Comparison of ENCODE assay signal across 28 cellular contexts in genomic region chr7:22611758-22612079, GRCh38.
DNase-seq lines count a peak whose midpoint lies in the region; ATAC-seq, FAIRE-seq and TF ChIP-seq lines count a peak whose summit lies in the region.
"Had no signal": no experiment of that assay in that cellular context is flagged by ENCODE, and none has a peak within 500 bp of the region (broad histone marks: within the 10 kb centered on the region; RNA-seq: fewer than 3 reads in every experiment).

No MANE protein-coding gene starts in this region.

- H3K9me3 Mint-ChIP-seq in activated naive CD4-positive, alpha-beta T cell treated with anti-CD3 and anti-CD28 coated beads, Interleukin-2, amount 50 U/mL, for 24 hours, result no peaks in the 10 kb centered on the region
- H3K9me3 Mint-ChIP-seq in activated CD4-positive, alpha-beta T cell treated with anti-CD3 and anti-CD28 coated beads, Interleukin-2, amount 10 ng/mL, durations not matched to agents 24 days and 14 days, result peaks cover 14% of the 10 kb centered on the region

- H3K4ac ChIP-seq in IMR-90 (ENCODE audit: low read depth, low read length), result peak overlapping the region; percentile 38

- ATAC-seq in HG02571 (IDR thresholded peaks at IDR 0.05; ENCODE audit: unreplicated experiment), result peak; percentile 77
- ATAC-seq in IMR-90 (ENCODE audit: low read depth), result no peak
- ATAC-seq: esophagus mucosa, upper lobe of right lung had no signal

- TF ChIP-seq RAD21 in IMR-90 (IDR thresholded peaks at IDR 0.05; ENCODE audit: low read length), result no peak

- POLR2A ChIA-PET in IMR-90 (lab: Charles Lee; ENCODE audit: unreplicated experiment), result no interaction called here

- H2AK9ac ChIP-seq in IMR-90 (replicated peaks; ENCODE audit: low read depth, low read length, poor library complexity), result no peak overlapping the region

- H3K14ac ChIP-seq in IMR-90 (replicated peaks; ENCODE audit: low read depth, low read length), result peak overlapping the region; percentile 79

- peaks cover 4% of the 10 kb centered on the region for H3K9me1 ChIP-seq in IMR-90 (ENCODE audit: insufficient read depth, low read length)

- peak overlapping the region; percentile 77 for H2BK120ac ChIP-seq in IMR-90 (ENCODE audit: low read depth, low read length)

- H2BK20ac ChIP-seq in IMR-90 (ENCODE audit: low read depth, low read length), result peak overlapping the region; percentile 65; the same call in 1 of the 2 replicates

- H3K4me2 ChIP-seq in IMR-90 (ENCODE audit: low read depth, low read length), result no peak overlapping the region

- no peak overlapping the region for H3K9ac ChIP-seq in IMR-90 (ENCODE audit: low read depth, low read length)

- in situ Hi-C loops in IMR-90 (cut with MboI; ENCODE audit: low sequenced_read_pairs), result no loop called here

- H4K20me1 ChIP-seq in IMR-90 (ENCODE audit: insufficient read depth, low read length), result no peaks in the 10 kb centered on the region

- no peaks in the 10 kb centered on the region for H3K36me3 ChIP-seq in IMR-90 (ENCODE audit: control insufficient read depth, insufficient read depth, low read length)
- H3K36me3 ChIP-seq: upper lobe of right lung had no signal

- H3K36me3 Mint-ChIP-seq in activated naive CD4-positive, alpha-beta T cell treated with anti-CD3 and anti-CD28 coated beads, Interleukin-2, amount 50 U/mL, for 24 hours, result peaks cover 2% of the 10 kb centered on the region
- no peaks in the 10 kb centered on the region for H3K36me3 Mint-ChIP-seq in activated CD4-positive, alpha-beta T cell treated with anti-CD3 and anti-CD28 coated beads, Interleukin-2, amount 10 ng/mL, durations not matched to agents 24 days and 14 days (ENCODE audit: low read depth)

- WGBS in IMR-90 (ENCODE audit: extremely low coverage in 2 of 2, insufficient read length in 1 of 2), 2 experiments, result no CpG with 5 or more reads among the region's 4 CpGs

- peak overlapping the region; percentile 19 for H3K27ac Mint-ChIP-seq in activated naive CD4-positive, alpha-beta T cell treated with anti-CD3 and anti-CD28 coated beads, Interleukin-2, amount 50 U/mL, for 24 hours
- no peak overlapping the region for H3K27ac Mint-ChIP-seq in activated CD4-positive, alpha-beta T cell treated with anti-CD3 and anti-CD28 coated beads, Interleukin-2, amount 10 ng/mL, durations not matched to agents 24 days and 14 days
- H3K27ac Mint-ChIP-seq: activated T-helper 2 cell treated with anti-CD3 and anti-CD28 coated beads, Interferon-gamma antibody, Interleukin-2, Interleukin-4, amounts not matched to agents 10 μg/mL and 5 μg/mL and 100 μg/mL, durations not matched to agents 14 hours and 24 hours and 36 hours; B cell had no signal

- no peak for DNase-seq in activated naive CD4-positive, alpha-beta T cell treated with Interleukin-2 at 50 U/mL for 16 hours
- no peak for DNase-seq in IMR-90
- no peak for DNase-seq in posterior cingulate gyrus
- DNase-seq in NCI-H82 treated with DMSO at 0.1 percent for 48 hours (lab: John Stamatoyannopoulos, UW; ENCODE audit: unreplicated experiment), result no peak
- DNase-seq in activated CD4-positive, alpha-beta T cell treated with anti-CD3 and anti-CD28 coated beads, Interleukin-2, amount 10 ng/mL, durations not matched to agents 24 days and 14 days, result no peak
- no peak for DNase-seq in urothelium cell line (ENCODE audit: low spot score)
- DNase-seq: activated CD4-positive, alpha-beta T cell treated with anti-CD3 and anti-CD28 coated beads for 4 hours; Caco-2; DND-41; effector CD4-positive, alpha-beta T cell; HCEC 1CT; Karpas-422; kidney; NCI-H1092; NCI-H2029; NCI-H446; occipital lobe; T1000; upper lobe of right lung had no signal

- no peak overlapping the region for H2BK5ac ChIP-seq in IMR-90 (ENCODE audit: low read depth, low read length, poor library complexity, severe bottlenecking)

- H4K8ac ChIP-seq in IMR-90 (ENCODE audit: low read depth in 2 of 2, low read length in 2 of 2), result peak overlapping the region in 1 of 2 experiments; percentile 20; a peak in 2 of 4 replicates

- TF ChIP-seq POLR2A in IMR-90 (IDR thresholded peaks at IDR 0.05; ENCODE audit: low read depth, low read length), result no peak

- H3K27me3 Mint-ChIP-seq in activated naive CD4-positive, alpha-beta T cell treated with anti-CD3 and anti-CD28 coated beads, Interleukin-2, amount 50 U/mL, for 24 hours, result peaks cover 4% of the 10 kb centered on the region
- peaks cover 28% of the 10 kb centered on the region for H3K27me3 Mint-ChIP-seq in activated CD4-positive, alpha-beta T cell treated with anti-CD3 and anti-CD28 coated beads, Interleukin-2, amount 10 ng/mL, durations not matched to agents 24 days and 14 days
- H3K27me3 Mint-ChIP-seq: B cell had no signal

- H3K79me1 ChIP-seq in IMR-90 (ENCODE audit: low read depth in 1 of 2, low read length in 2 of 2), result no peaks in the 10 kb centered on the region

- peak overlapping the region; percentile 26; the same call in 1 of the 2 replicates for H3K27ac ChIP-seq in IMR-90 (ENCODE audit: insufficient read depth, low read length)
- H3K27ac ChIP-seq: SK-N-MC, upper lobe of right lung had no signal

- H2AFZ ChIP-seq in IMR-90 (replicated peaks; ENCODE audit: low read length, poor library complexity), result peak overlapping the region; percentile 62

- peaks cover 17% of the 10 kb centered on the region for H3K4me1 ChIP-seq in IMR-90 (ENCODE audit: control insufficient read depth, insufficient read depth, low read length)
- H3K4me1 ChIP-seq: Caco-2 had no signal

- no peak overlapping the region for H3K56ac ChIP-seq in IMR-90 (ENCODE audit: extremely low read depth, insufficient read depth, low read length)

- no TSS peak for BruUV-seq in IMR-90 (replicated peaks; lab: Mats Ljungman, UMichigan)

- intact Hi-C loops in IMR-90 (cut with micrococcal nuclease) (no loop called here), posterior cingulate gyrus (cut with DNase I) (no loop called here)
- intact Hi-C loops in activated CD4-positive, alpha-beta T cell treated with anti-CD3 and anti-CD28 coated beads, Interleukin-2, amount 10 ng/mL, durations not matched to agents 24 days and 14 days (cut with micrococcal nuclease), result no loop called here

- H4K91ac ChIP-seq in IMR-90 (ENCODE audit: insufficient read depth, low read depth, low read length), result peak overlapping the region; percentile 17

- H3K27me3 ChIP-seq in IMR-90 (ENCODE audit: control insufficient read depth, insufficient read depth, low read length), result no peaks in the 10 kb centered on the region
- H3K27me3 ChIP-seq: upper lobe of right lung had no signal

- H3K18ac ChIP-seq in IMR-90 (ENCODE audit: low read depth, low read length), result peak overlapping the region; percentile 69

- H3K4me3 Mint-ChIP-seq in activated naive CD4-positive, alpha-beta T cell treated with anti-CD3 and anti-CD28 coated beads, Interleukin-2, amount 50 U/mL, for 24 hours, result no peak overlapping the region
- H3K4me3 Mint-ChIP-seq in activated CD4-positive, alpha-beta T cell treated with anti-CD3 and anti-CD28 coated beads, Interleukin-2, amount 10 ng/mL, durations not matched to agents 24 days and 14 days, result no peak overlapping the region
- H3K4me3 Mint-ChIP-seq: B cell had no signal

- H2BK15ac ChIP-seq in IMR-90 (ENCODE audit: low read depth, low read length), result peak overlapping the region; percentile 52; the same call in 2 of the 3 replicates

- no peak for FAIRE-seq in urothelium cell line (lab: Jason Lieb, UNC)
- FAIRE-seq: frontal cortex, GM19239, HTR-8/SVneo, kidney had no signal

- CTCF ChIA-PET in IMR-90 (lab: Yijun Ruan, JAX), result no interaction called here

- H3K4me1 Mint-ChIP-seq in activated naive CD4-positive, alpha-beta T cell treated with anti-CD3 and anti-CD28 coated beads, Interleukin-2, amount 50 U/mL, for 24 hours, result no peaks in the 10 kb centered on the region
- H3K4me1 Mint-ChIP-seq in activated CD4-positive, alpha-beta T cell treated with anti-CD3 and anti-CD28 coated beads, Interleukin-2, amount 10 ng/mL, durations not matched to agents 24 days and 14 days, result peaks cover 2% of the 10 kb centered on the region

- TF ChIP-seq CTCF in IMR-90 (conservative IDR thresholded peaks at IDR 0.05; ENCODE audit: low read depth, low read length), result no peak

- H3K23ac ChIP-seq in IMR-90 (ENCODE audit: low read depth, low read length), result no peak overlapping the region; the same call in 1 of the 2 replicates

- peak overlapping the region; percentile 4 for H4K5ac ChIP-seq in IMR-90 (ENCODE audit: low read depth, low read length)

- H3K9me3 ChIP-seq in IMR-90 (ENCODE audit: control insufficient read depth, insufficient read depth, low read length), result peaks cover under 1% of the 10 kb centered on the region; the same call in 1 of the 2 replicates
- H3K9me3 ChIP-seq: upper lobe of right lung had no signal

- peak overlapping the region; percentile 32; the same call in 1 of the 2 replicates for H2AK5ac ChIP-seq in IMR-90 (ENCODE audit: low read depth, low read length)

- no peak overlapping the region for H3K4me3 ChIP-seq in IMR-90 (ENCODE audit: insufficient read depth, low read depth, low read length)
- H3K4me3 ChIP-seq: SK-N-MC, upper lobe of right lung had no signal

- dilution Hi-C loops in IMR-90 (cut with HindIII; ENCODE audit: low sequenced_read_pairs, unreplicated experiment), result no loop called here

TF ChIP-seq in IMR-90, 13 proteins besides CTCF, POLR2A, EP300 and RAD21 (continues in another document):
- TF ChIP-seq FOS (IDR thresholded peaks at IDR 0.05; ENCODE audit: low read depth, low read length) (no peak), RFX5 (IDR thresholded peaks at IDR 0.05; ENCODE audit: low read depth, low read length) (no peak), NFE2L2 (IDR thresholded peaks at IDR 0.05; ENCODE audit: low read depth, low read length) (no peak), CEBPB (IDR thresholded peaks at IDR 0.05; ENCODE audit: low read depth, low read length) (no peak), SMC3 (IDR thresholded peaks at IDR 0.05; ENCODE audit: low read depth, low read length) (no peak), ELK1 (IDR thresholded peaks at IDR 0.05; ENCODE audit: borderline replicate concordance, low read depth, low read length) (no peak), BHLHE40 (IDR thresholded peaks at IDR 0.05; ENCODE audit: low read depth, low read length) (no peak), MAZ (IDR thresholded peaks at IDR 0.05; ENCODE audit: borderline replicate concordance, low read depth, low read length) (no peak), CHD1 (IDR thresholded peaks at IDR 0.05; ENCODE audit: low read depth, low read length) (no peak), MXI1 (IDR thresholded peaks at IDR 0.05; ENCODE audit: borderline replicate concordance, low read depth, low read length) (no peak)
